25 cellular contexts compared by ENCODE assay signal in the genomic region with DNA sequence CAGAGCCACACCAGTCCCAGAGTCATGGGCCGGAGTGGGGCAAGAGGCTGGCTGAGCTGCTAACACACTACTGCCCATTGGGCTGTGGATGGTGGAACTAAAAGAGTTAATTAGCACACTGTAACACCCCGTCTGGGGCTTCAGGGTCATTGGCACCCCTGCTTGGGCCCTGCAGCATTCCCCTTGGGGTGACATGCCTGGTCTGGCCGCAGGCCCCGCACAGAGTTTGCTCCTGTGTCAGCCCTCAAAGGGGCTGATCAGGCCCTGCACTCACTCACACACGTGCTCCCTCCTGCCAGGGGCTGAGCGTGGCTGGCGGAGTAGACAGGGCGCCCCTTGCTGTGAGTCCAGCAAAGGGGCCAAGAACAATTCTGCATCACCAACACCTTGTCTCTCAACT.
"Had no signal": no experiment of that assay in that cellular context is flagged by ENCODE, and none has a peak within 500 bp of the region (broad histone marks: within the 10 kb centered on the region; RNA-seq: fewer than 3 reads in every experiment).

No MANE protein-coding gene starts in this region.

- H3K4me3 Mint-ChIP-seq: activated CD4-positive, alpha-beta memory T cell treated with anti-CD3 and anti-CD28 coated beads, Interleukin-2, amount 10 ng/mL, durations not matched to agents 7 days and 5 days; activated CD4-positive, alpha-beta T cell treated with anti-CD3 and anti-CD28 coated beads, Interleukin-2, amount 10 ng/mL, durations not matched to agents 7 days and 5 days; activated naive CD8-positive, alpha-beta T cell; activated T-cell treated with anti-CD3 and anti-CD28 coated beads, Interleukin-2, amount 50 U/mL, for 24 hours; activated T-cell treated with anti-CD3 and anti-CD28 coated beads, Interleukin-2, amount 50 U/mL, for 72 hours; WTC11 had no signal

- H3K27me3 ChIP-seq: brain microvascular endothelial cell, esophagus squamous epithelium, gastroesophageal sphincter had no signal

- H3K27ac Mint-ChIP-seq: activated naive CD8-positive, alpha-beta T cell; activated T-cell treated with anti-CD3 and anti-CD28 coated beads, Interleukin-2, amount 50 U/mL, for 24 hours; WTC11 had no signal

- H3K4me1 ChIP-seq: esophagus squamous epithelium, gastroesophageal sphincter had no signal

- ATAC-seq: activated T-cell treated with anti-CD3 and anti-CD28 coated beads, Interleukin-2, amount 50 U/mL, for 72 hours; gastroesophageal sphincter; WTC11 had no signal

- H3K36me3 ChIP-seq: brain microvascular endothelial cell, esophagus squamous epithelium, gastroesophageal sphincter had no signal

- H3K4me3 ChIP-seq: esophagus squamous epithelium, gastroesophageal sphincter had no signal

- H3K4me1 Mint-ChIP-seq: WTC11 had no signal

- H3K27me3 Mint-ChIP-seq: activated CD4-positive, alpha-beta memory T cell treated with anti-CD3 and anti-CD28 coated beads, Interleukin-2, amount 10 ng/mL, durations not matched to agents 7 days and 5 days; activated CD4-positive, alpha-beta T cell treated with anti-CD3 and anti-CD28 coated beads, Interleukin-2, amount 10 ng/mL, durations not matched to agents 7 days and 5 days; activated T-cell treated with anti-CD3 and anti-CD28 coated beads, Interleukin-2, amount 50 U/mL, for 24 hours had no signal

- DNase-seq: activated CD4-positive, alpha-beta memory T cell treated with anti-CD3 and anti-CD28 coated beads, Interleukin-2, amount 10 ng/mL, durations not matched to agents 7 days and 5 days; activated CD4-positive, alpha-beta T cell treated with anti-CD3 and anti-CD28 coated beads for 1 hour; activated CD4-positive, alpha-beta T cell treated with anti-CD3 and anti-CD28 coated beads for 4 hours; activated CD4-positive, alpha-beta T cell treated with anti-CD3 and anti-CD28 coated beads, Interleukin-2, amount 10 ng/mL, durations not matched to agents 7 days and 5 days; activated CD4-positive, alpha-beta T cell treated with anti-CD3 and anti-CD28 coated beads, Interleukin-2, amount 50 U/mL, for 4 hours; activated CD8-positive, alpha-beta memory T cell treated with anti-CD3 and anti-CD28 coated beads, Interleukin-2, amount 50 U/mL, for 48 hours; activated effector memory CD4-positive, alpha-beta T cell treated with Interleukin-2 at 50 U/mL for 16 hours; activated gamma-delta T cell treated with Interleukin-2 at 50 U/mL for 16 hours; activated naive CD4-positive, alpha-beta T cell treated with anti-CD3 and anti-CD28 coated beads, Interleukin-2, amount 50 U/mL, for 16 hours; activated naive CD4-positive, alpha-beta T cell treated with Interleukin-2 at 50 U/mL for 16 hours; activated T-cell treated with anti-CD3 and anti-CD28 coated beads for 4 hours; activated T-cell treated with anti-CD3 and anti-CD28 coated beads, Interleukin-2, amount 50 U/mL, for 24 hours; activated T-cell treated with anti-CD3 and anti-CD28 coated beads, Interleukin-2, amount 50 U/mL, for 72 hours; amniotic stem cell; anterior cingulate cortex; brain microvascular endothelial cell; effector memory CD4-positive, alpha-beta T cell; erythroblast; esophagus squamous epithelium; foreskin melanocyte; head of caudate nucleus had no signal

- H3K27ac ChIP-seq: brain microvascular endothelial cell, esophagus squamous epithelium, gastroesophageal sphincter, VCaP had no signal
